Comparison of ENCODE assay signal across 1 cellular context in genomic region chr1:27350673-27351540, GRCh38.
TF ChIP-seq lines count a peak whose summit lies in the region.

No MANE protein-coding gene starts in this region.

TF ChIP-seq in K562, 482 proteins besides CTCF, POLR2A, EP300 and RAD21 (continues in another document):
- TF ChIP-seq TCF7 (IDR thresholded peaks at IDR 0.05; ENCODE audit: borderline replicate concordance) (0 out of 2 replicates have a peak, but pooled peaks have one; percentile 20), ILK (tag; IDR thresholded peaks at IDR 0.05; ENCODE audit: borderline replicate concordance, low read depth) (no peak), HLTF (IDR thresholded peaks at IDR 0.05) (no peak), DDX20 (tag; IDR thresholded peaks at IDR 0.05; ENCODE audit: low read depth) (no peak), MAZ (CRISPR knock-in tag; conservative IDR thresholded peaks at IDR 0.05 in 1 of 2, IDR thresholded peaks at IDR 0.05 in 1 of 2) (peak in 1 of 2 experiments; percentile 62; a peak in 2 of 4 replicates), FOS (IDR thresholded peaks at IDR 0.05; ENCODE audit: extremely low read depth, insufficient read length) (no peak), ZNF197 (CRISPR knock-in tag; IDR thresholded peaks at IDR 0.05; ENCODE audit: low read depth) (no peak), THRAP3 (IDR thresholded peaks at IDR 0.05; ENCODE audit: borderline replicate concordance) (0 out of 2 replicates have a peak, but pooled peaks have one; percentile 8), NCOA6 (IDR thresholded peaks at IDR 0.05) (no peak), SRSF7 (optimal IDR thresholded peaks at IDR 0.05; ENCODE audit: low read depth, low read length) (no peak), ZZZ3 (IDR thresholded peaks at IDR 0.05) (no peak), RB1 (IDR thresholded peaks at IDR 0.05; ENCODE audit: low read depth) (peak; percentile 86), TCFL5 (CRISPR knock-in tag; conservative IDR thresholded peaks at IDR 0.05) (no peak), ZNF263 (CRISPR knock-in tag; IDR thresholded peaks at IDR 0.05; ENCODE audit: borderline replicate concordance) (peak; percentile 72; the same call in 1 of the 2 replicates), CXXC5 (CRISPR knock-in tag; IDR thresholded peaks at IDR 0.05) (peak; percentile 72), PRDM10 (IDR thresholded peaks at IDR 0.05; ENCODE audit: partially characterized antibody) (peak; percentile 91), ATF7 (IDR thresholded peaks at IDR 0.05) (peak; percentile 63; the same call in 1 of the 2 replicates), FOXA1 (IDR thresholded peaks at IDR 0.05; ENCODE audit: borderline replicate concordance) (no peak), KLF13 (tag; IDR thresholded peaks at IDR 0.05; ENCODE audit: borderline replicate concordance, low read depth) (peak; percentile 37; the same call in 1 of the 2 replicates), PBX2 (CRISPR knock-in tag; IDR thresholded peaks at IDR 0.05; ENCODE audit: low read depth) (peak; percentile 93), PBX2 (tag; conservative IDR thresholded peaks at IDR 0.05; ENCODE audit: low read depth) (peak; percentile 95), CREB5 (CRISPR knock-in tag; IDR thresholded peaks at IDR 0.05) (no peak), ZNF184 (CRISPR knock-in tag; IDR thresholded peaks at IDR 0.05) (no peak), ZNF280A (IDR thresholded peaks at IDR 0.05; ENCODE audit: low read depth, partially characterized antibody) (no peak), ZNF316 (IDR thresholded peaks at IDR 0.05) (no peak), L3MBTL2 (IDR thresholded peaks at IDR 0.05) (peak; percentile 66; the same call in 1 of the 2 replicates), ZNF644 (tag; IDR thresholded peaks at IDR 0.05; ENCODE audit: low read depth) (no peak), POLR2H (tag; IDR thresholded peaks at IDR 0.05; ENCODE audit: low read depth) (no peak), SNIP1 (IDR thresholded peaks at IDR 0.05; ENCODE audit: low read depth) (no peak), TBP (optimal IDR thresholded peaks at IDR 0.05; ENCODE audit: low read depth, low read length) (no peak), UBTF (IDR thresholded peaks at IDR 0.05; ENCODE audit: borderline replicate concordance in 1 of 2, low read depth in 2 of 2, low read length in 2 of 2) (0 out of 4 replicates have a peak, but pooled peaks have one; percentile 24 to 43), ZNF717 (CRISPR knock-in tag; IDR thresholded peaks at IDR 0.05) (no peak), STAT5A (IDR thresholded peaks at IDR 0.05; ENCODE audit: borderline replicate concordance, low read length) (no peak), TRIM25 (IDR thresholded peaks at IDR 0.05; ENCODE audit: borderline replicate concordance) (no peak)
- TF ChIP-seq, protein P1, sequence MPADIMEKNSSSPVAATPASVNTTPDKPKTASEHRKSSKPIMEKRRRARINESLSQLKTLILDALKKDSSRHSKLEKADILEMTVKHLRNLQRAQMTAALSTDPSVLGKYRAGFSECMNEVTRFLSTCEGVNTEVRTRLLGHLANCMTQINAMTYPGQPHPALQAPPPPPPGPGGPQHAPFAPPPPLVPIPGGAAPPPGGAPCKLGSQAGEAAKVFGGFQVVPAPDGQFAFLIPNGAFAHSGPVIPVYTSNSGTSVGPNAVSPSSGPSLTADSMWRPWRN (IDR thresholded peaks at IDR 0.05; ENCODE audit: low read depth) = no peak
- TF ChIP-seq, protein P2, sequence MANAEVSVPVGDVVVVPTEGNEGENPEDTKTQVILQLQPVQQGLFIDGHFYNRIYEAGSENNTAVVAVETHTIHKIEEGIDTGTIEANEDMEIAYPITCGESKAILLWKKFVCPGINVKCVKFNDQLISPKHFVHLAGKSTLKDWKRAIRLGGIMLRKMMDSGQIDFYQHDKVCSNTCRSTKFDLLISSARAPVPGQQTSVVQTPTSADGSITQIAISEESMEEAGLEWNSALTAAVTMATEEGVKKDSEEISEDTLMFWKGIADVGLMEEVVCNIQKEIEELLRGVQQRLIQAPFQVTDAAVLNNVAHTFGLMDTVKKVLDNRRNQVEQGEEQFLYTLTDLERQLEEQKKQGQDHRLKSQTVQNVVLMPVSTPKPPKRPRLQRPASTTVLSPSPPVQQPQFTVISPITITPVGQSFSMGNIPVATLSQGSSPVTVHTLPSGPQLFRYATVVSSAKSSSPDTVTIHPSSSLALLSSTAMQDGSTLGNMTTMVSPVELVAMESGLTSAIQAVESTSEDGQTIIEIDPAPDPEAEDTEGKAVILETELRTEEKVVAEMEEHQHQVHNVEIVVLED (CRISPR knock-in tag; IDR thresholded peaks at IDR 0.05) = no peak
- TF ChIP-seq, protein P3, sequence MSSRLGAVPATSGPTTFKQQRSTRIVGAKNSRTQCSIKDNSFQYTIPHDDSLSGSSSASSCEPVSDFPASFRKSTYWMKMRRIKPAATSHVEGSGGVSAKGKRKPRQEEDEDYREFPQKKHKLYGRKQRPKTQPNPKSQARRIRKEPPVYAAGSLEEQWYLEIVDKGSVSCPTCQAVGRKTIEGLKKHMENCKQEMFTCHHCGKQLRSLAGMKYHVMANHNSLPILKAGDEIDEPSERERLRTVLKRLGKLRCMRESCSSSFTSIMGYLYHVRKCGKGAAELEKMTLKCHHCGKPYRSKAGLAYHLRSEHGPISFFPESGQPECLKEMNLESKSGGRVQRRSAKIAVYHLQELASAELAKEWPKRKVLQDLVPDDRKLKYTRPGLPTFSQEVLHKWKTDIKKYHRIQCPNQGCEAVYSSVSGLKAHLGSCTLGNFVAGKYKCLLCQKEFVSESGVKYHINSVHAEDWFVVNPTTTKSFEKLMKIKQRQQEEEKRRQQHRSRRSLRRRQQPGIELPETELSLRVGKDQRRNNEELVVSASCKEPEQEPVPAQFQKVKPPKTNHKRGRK (tag; IDR thresholded peaks at IDR 0.05) = no peak
- TF ChIP-seq, protein P4, sequence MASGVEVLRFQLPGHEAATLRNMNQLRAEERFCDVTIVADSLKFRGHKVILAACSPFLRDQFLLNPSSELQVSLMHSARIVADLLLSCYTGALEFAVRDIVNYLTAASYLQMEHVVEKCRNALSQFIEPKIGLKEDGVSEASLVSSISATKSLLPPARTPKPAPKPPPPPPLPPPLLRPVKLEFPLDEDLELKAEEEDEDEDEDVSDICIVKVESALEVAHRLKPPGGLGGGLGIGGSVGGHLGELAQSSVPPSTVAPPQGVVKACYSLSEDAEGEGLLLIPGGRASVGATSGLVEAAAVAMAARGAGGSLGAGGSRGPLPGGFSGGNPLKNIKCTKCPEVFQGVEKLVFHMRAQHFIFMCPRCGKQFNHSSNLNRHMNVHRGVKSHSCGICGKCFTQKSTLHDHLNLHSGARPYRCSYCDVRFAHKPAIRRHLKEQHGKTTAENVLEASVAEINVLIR (CRISPR knock-in tag; IDR thresholded peaks at IDR 0.05) = no peak
- TF ChIP-seq, protein P5, sequence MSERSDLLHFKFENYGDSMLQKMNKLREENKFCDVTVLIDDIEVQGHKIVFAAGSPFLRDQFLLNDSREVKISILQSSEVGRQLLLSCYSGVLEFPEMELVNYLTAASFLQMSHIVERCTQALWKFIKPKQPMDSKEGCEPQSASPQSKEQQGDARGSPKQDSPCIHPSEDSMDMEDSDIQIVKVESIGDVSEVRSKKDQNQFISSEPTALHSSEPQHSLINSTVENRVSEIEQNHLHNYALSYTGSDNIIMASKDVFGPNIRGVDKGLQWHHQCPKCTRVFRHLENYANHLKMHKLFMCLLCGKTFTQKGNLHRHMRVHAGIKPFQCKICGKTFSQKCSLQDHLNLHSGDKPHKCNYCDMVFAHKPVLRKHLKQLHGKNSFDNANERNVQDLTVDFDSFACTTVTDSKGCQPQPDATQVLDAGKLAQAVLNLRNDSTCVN (CRISPR knock-in tag; IDR thresholded peaks at IDR 0.05) = no peak
